Comparison of ENCODE assay signal across 1 cellular context in the genomic region with DNA sequence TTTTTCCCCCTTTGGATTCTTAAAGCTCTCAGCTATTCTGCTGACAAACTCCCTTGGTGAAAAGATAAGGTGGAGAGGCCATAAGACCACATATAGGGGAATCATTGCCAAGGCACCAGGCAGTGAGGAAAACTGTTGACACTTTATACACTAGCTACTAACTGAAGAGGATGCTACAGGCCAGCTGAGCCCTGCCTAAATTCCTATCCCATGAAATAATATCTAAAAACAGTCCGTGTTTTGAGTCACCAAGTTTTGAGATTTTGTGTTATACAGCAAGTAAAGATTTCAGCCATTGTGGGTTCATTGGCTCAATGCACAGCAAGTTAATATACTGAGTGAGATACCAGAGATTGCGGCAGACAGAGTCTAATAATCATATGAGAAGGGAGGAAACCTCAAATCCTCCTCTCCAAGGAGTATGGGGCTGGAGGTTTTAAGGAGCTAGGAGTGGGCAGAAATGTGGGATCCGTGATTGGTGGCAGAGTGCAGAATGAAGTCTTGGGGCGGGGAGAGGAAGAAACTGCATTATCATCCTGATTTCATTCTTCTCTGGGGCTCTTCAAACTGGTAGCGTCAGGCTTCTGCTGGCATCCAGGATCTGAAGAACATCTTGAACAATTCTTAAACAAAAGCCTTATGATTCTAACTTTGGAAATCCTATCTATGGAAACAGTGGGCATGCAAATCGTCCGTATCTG.
TF ChIP-seq lines count a peak whose summit lies in the region.

No MANE protein-coding gene starts in this region.

TF ChIP-seq in GM23338, 12 proteins besides CTCF, POLR2A, EP300 and RAD21 (continued from another document):
- TF ChIP-seq, protein P1, sequence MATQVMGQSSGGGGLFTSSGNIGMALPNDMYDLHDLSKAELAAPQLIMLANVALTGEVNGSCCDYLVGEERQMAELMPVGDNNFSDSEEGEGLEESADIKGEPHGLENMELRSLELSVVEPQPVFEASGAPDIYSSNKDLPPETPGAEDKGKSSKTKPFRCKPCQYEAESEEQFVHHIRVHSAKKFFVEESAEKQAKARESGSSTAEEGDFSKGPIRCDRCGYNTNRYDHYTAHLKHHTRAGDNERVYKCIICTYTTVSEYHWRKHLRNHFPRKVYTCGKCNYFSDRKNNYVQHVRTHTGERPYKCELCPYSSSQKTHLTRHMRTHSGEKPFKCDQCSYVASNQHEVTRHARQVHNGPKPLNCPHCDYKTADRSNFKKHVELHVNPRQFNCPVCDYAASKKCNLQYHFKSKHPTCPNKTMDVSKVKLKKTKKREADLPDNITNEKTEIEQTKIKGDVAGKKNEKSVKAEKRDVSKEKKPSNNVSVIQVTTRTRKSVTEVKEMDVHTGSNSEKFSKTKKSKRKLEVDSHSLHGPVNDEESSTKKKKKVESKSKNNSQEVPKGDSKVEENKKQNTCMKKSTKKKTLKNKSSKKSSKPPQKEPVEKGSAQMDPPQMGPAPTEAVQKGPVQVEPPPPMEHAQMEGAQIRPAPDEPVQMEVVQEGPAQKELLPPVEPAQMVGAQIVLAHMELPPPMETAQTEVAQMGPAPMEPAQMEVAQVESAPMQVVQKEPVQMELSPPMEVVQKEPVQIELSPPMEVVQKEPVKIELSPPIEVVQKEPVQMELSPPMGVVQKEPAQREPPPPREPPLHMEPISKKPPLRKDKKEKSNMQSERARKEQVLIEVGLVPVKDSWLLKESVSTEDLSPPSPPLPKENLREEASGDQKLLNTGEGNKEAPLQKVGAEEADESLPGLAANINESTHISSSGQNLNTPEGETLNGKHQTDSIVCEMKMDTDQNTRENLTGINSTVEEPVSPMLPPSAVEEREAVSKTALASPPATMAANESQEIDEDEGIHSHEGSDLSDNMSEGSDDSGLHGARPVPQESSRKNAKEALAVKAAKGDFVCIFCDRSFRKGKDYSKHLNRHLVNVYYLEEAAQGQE (IDR thresholded peaks at IDR 0.05; ENCODE audit: unreplicated experiment) = no peak
- TF ChIP-seq POLR2AphosphoS5 (IDR thresholded peaks at IDR 0.05; ENCODE audit: low read depth) = no peak
